ENCODE assay signal across 1 cellular context in the genomic region with DNA sequence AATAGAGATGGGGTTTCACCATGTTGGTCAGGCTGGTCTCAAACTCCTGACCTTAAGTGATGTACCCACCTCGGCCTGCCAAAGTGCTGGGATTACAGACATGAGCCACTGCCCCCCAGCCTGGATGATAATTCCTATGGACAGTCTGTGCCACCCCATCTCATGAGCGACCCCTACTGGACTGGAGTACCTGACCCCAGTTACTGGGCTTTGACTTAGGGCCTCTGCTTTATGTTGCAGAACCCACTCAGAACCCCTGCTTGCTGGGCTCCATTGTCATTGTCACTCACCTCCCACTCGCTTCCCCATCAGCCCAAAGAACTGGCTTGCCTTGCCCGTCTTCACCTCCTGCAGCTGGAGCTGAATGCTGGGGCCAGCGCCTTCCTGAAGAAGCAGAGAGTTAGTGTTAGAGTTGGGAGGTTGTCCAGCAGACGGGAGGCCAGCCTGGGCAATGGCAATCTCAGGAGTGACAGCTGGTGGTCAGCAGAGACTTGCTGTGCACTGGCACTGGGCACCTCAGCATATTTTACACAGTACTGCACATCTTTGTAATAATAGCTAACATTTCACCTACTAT.
TF ChIP-seq lines count a peak whose summit lies in the region.

No MANE protein-coding gene starts in this region.

TF ChIP-seq in HepG2, 621 proteins besides CTCF, POLR2A, EP300 and RAD21:
- TF ChIP-seq, protein P1, sequence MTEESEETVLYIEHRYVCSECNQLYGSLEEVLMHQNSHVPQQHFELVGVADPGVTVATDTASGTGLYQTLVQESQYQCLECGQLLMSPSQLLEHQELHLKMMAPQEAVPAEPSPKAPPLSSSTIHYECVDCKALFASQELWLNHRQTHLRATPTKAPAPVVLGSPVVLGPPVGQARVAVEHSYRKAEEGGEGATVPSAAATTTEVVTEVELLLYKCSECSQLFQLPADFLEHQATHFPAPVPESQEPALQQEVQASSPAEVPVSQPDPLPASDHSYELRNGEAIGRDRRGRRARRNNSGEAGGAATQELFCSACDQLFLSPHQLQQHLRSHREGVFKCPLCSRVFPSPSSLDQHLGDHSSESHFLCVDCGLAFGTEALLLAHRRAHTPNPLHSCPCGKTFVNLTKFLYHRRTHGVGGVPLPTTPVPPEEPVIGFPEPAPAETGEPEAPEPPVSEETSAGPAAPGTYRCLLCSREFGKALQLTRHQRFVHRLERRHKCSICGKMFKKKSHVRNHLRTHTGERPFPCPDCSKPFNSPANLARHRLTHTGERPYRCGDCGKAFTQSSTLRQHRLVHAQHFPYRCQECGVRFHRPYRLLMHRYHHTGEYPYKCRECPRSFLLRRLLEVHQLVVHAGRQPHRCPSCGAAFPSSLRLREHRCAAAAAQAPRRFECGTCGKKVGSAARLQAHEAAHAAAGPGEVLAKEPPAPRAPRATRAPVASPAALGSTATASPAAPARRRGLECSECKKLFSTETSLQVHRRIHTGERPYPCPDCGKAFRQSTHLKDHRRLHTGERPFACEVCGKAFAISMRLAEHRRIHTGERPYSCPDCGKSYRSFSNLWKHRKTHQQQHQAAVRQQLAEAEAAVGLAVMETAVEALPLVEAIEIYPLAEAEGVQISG (CRISPR knock-in tag; IDR thresholded peaks at IDR 0.05): peak; percentile 72
- 0 out of 2 replicates have a peak, but pooled peaks have one; percentile 45 for TF ChIP-seq ZNF788 (CRISPR knock-in tag; IDR thresholded peaks at IDR 0.05; ENCODE audit: borderline replicate concordance)
- peak; percentile 7; the same call in 1 of the 2 replicates for TF ChIP-seq STAG1 (CRISPR knock-in tag; IDR thresholded peaks at IDR 0.05)
- TF ChIP-seq MTF1 (CRISPR knock-in tag; IDR thresholded peaks at IDR 0.05): no peak
TF ChIP-seq in HepG2: peak in this region for 3.
